Comparison of ENCODE assay signal across 10 cellular contexts in the genomic region with DNA sequence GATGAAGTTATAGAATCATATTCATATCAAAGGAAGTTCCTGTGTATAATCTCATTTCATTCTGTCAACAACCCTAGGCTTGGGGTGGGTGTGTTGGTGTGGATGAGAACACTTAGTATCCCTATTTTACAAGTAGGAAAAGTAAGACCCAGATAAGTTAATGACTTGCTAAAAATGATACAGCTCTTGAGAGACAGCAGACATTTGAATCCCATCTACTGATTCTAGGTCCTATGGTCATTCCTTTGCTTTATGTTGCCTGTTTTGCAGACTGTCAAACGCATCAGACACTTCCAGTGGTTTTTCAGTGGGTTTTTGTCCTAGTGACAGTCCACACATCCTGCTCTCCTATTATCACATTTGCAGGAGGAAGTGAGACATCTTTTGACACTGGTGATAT.
DNase-seq lines count a peak whose midpoint lies in the region; ATAC-seq and TF ChIP-seq lines count a peak whose summit lies in the region.
"Had no signal": no experiment of that assay in that cellular context is flagged by ENCODE, and none has a peak within 500 bp of the region (broad histone marks: within the 10 kb centered on the region; RNA-seq: fewer than 3 reads in every experiment).

No MANE protein-coding gene starts in this region.

- H3K4me3 ChIP-seq in AG10803 (ENCODE audit: low read length) (peak overlapping the region; percentile 58), OCI-LY7 (ENCODE audit: low read depth, low read length, poor library complexity, severe bottlenecking) (no peak overlapping the region), epithelial cell of proximal tubule (ENCODE audit: low read depth, low read length) (peak overlapping the region; percentile 56), osteoblast (ENCODE audit: insufficient read depth, low read length) (peak overlapping the region; percentile 72)

- H4K20me1 ChIP-seq in OCI-LY7 (ENCODE audit: insufficient read depth, low read length) (no peaks in the 10 kb centered on the region), osteoblast (ENCODE audit: insufficient read depth, low read length) (peaks cover 57% of the 10 kb centered on the region)

- no peaks in the 10 kb centered on the region for H3K27me3 ChIP-seq in osteoblast (ENCODE audit: insufficient read depth, low read length)

- DNase-seq in AG10803 (ENCODE audit: low read depth) (no peak), OCI-LY7 (ENCODE audit: low spot score) (no peak), epithelial cell of proximal tubule (ENCODE audit: low read depth) (no peak), osteoblast (ENCODE audit: insufficient read length, low spot score, missing footprints) (no peak), dedifferentiated amniotic fluid mesenchymal stem cell (ENCODE audit: extremely low spot score) (no peak), left lobe of liver (ENCODE audit: low spot score) (no peak)
- DNase-seq in activated T-cell treated with anti-CD3 and anti-CD28 coated beads, Interleukin-2, amount 50 U/mL, for 1 hour, result no peak
- DNase-seq: activated CD4-positive, CD25-positive, alpha-beta regulatory T cell; CD4-positive, alpha-beta memory T cell had no signal

- TF ChIP-seq CTCF in AG10803 (conservative IDR thresholded peaks at IDR 0.05; ENCODE audit: low read length) (no peak), OCI-LY7 (conservative IDR thresholded peaks at IDR 0.05; ENCODE audit: low read length) (no peak), epithelial cell of proximal tubule (conservative IDR thresholded peaks at IDR 0.05; ENCODE audit: low read depth, low read length) (no peak), osteoblast (IDR thresholded peaks at IDR 0.05; ENCODE audit: extremely low read depth, low read depth, low read length) (no peak)

- CTCF ChIA-PET in OCI-LY7 (lab: Charles Lee; ENCODE audit: unreplicated experiment), result no interaction called here

- no TSS peak for BruUV-seq in OCI-LY7 (replicated peaks; lab: Mats Ljungman, UMichigan)

- POLR2A ChIA-PET in OCI-LY7 (lab: Charles Lee), result no interaction called here

- H3K4me2 ChIP-seq in OCI-LY7 (ENCODE audit: low read length) (peak overlapping the region; percentile 55; the same call in 1 of the 2 replicates), osteoblast (ENCODE audit: insufficient read depth, low read length) (peak overlapping the region; percentile 88)

- intact Hi-C loops in OCI-LY7 (cut with micrococcal nuclease; ENCODE audit: unreplicated experiment), result no loop called here

- H2AFZ ChIP-seq in OCI-LY7 (ENCODE audit: low read length), result no peak overlapping the region; the same call in 1 of the 2 replicates
- H2AFZ ChIP-seq in osteoblast (ENCODE audit: low read length), result no peak overlapping the region

- ATAC-seq in left lobe of liver, result no peak
- ATAC-seq in GM18858 (IDR thresholded peaks at IDR 0.05; ENCODE audit: unreplicated experiment), result no peak

- H3K4me1 ChIP-seq in OCI-LY7 (ENCODE audit: insufficient read depth, low read length, poor library complexity, severe bottlenecking) (peaks cover 21% of the 10 kb centered on the region), osteoblast (ENCODE audit: insufficient read depth, low read length) (peaks cover 30% of the 10 kb centered on the region)

- H3K27ac ChIP-seq in OCI-LY7 (ENCODE audit: low read depth, low read length, poor library complexity, severe bottlenecking) (no peak overlapping the region), osteoblast (ENCODE audit: low read depth, low read length) (peak overlapping the region; percentile 46)

- H3K36me3 ChIP-seq in OCI-LY7 (ENCODE audit: insufficient read depth, low read length) (no peaks in the 10 kb centered on the region), osteoblast (ENCODE audit: insufficient read depth, low read length) (no peaks in the 10 kb centered on the region)

- H3K9me3 ChIP-seq in OCI-LY7 (ENCODE audit: low read length) (0 out of 2 replicates have a peak, but pooled peaks cover 4% of the 10 kb centered on the region), osteoblast (ENCODE audit: low read depth, low read length) (no peaks in the 10 kb centered on the region)

- H3K79me2 ChIP-seq in OCI-LY7 (ENCODE audit: insufficient read depth, low read depth, low read length) (no peaks in the 10 kb centered on the region), osteoblast (ENCODE audit: insufficient read depth, low read length) (peaks cover 92% of the 10 kb centered on the region)

- no peaks in the 10 kb centered on the region for H3K9me2 ChIP-seq in OCI-LY7 (ENCODE audit: insufficient read depth, low read length)
